1 cellular context compared by ENCODE assay signal in the genomic region with DNA sequence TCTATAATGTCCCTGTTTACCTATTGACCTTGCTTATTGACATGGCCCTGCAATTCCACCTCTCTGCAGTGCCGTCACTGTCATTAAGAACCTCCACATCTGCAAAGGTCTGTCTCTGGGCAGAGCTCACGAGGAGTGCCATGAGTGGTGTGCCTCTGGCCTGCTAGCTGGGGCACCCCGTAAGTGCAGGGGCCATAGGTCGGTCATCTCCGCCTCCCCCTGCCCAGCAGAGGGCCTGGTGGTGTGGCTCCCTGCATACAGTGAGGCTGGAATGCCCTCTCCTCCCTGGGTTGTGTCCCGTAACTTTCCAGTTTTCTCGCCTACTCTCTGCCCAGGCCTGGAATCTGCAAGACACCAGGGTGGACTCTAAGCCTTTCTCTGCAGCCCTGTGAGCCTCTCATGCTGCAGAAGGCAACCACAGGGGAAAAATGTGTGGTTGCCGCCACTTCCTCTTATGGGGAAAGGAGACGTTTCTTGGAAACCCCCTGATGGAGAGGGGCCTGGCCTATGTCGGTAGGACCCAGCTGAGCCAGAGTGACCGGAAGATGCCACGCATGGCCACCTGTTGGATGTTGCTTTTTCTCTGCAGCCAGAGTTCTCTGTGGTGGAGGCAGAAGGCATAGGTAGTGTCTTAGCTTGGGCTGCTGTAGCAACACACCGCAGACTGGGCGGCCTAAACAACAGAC.
TF ChIP-seq lines count a peak whose summit lies in the region.

No MANE protein-coding gene starts in this region.

TF ChIP-seq in GM23338, 12 proteins besides CTCF, POLR2A, EP300 and RAD21 (continued from another document):
- TF ChIP-seq ZNF331 (CRISPR knock-in tag; IDR thresholded peaks at IDR 0.05; ENCODE audit: low read depth) = no peak
- TF ChIP-seq ETS1 (IDR thresholded peaks at IDR 0.05) = no peak
- TF ChIP-seq ZNF114 (CRISPR knock-in tag; IDR thresholded peaks at IDR 0.05) = no peak
- no peak for TF ChIP-seq REST (IDR thresholded peaks at IDR 0.05; ENCODE audit: unreplicated experiment)
- TF ChIP-seq EZH2phosphoT487 (IDR thresholded peaks at IDR 0.05; ENCODE audit: unreplicated experiment) = no peak
